Comparison of ENCODE assay signal across 27 cellular contexts in genomic region chr6:154179443-154179842, GRCh38.
"Had no signal": no experiment of that assay in that cellular context is flagged by ENCODE, and none has a peak within 500 bp of the region (broad histone marks: within the 10 kb centered on the region; RNA-seq: fewer than 3 reads in every experiment).

No MANE protein-coding gene starts in this region.

- H3K4me3 ChIP-seq: breast epithelium, MG63, SK-N-MC had no signal

- H3K27me3 Mint-ChIP-seq: activated CD8-positive, alpha-beta memory T cell treated with anti-CD3 and anti-CD28 coated beads, Interleukin-2, amount 10 ng/mL, durations not matched to agents 7 days and 5 days; activated naive CD8-positive, alpha-beta T cell treated with anti-CD3 and anti-CD28 coated beads, Interleukin-2, amount 10 ng/mL, durations not matched to agents 7 days and 5 days; activated T-cell treated with anti-CD3 and anti-CD28 coated beads, Interleukin-2, amount 50 U/mL, for 24 hours had no signal

- H3K9me3 ChIP-seq: MG63 had no signal

- ATAC-seq: activated CD8-positive, alpha-beta memory T cell treated with anti-CD3 and anti-CD28 coated beads, Interleukin-2, amount 10 ng/mL, durations not matched to agents 7 days and 5 days; Panc1; Right ventricle myocardium inferior had no signal

- H3K27ac Mint-ChIP-seq: activated CD8-positive, alpha-beta memory T cell treated with anti-CD3 and anti-CD28 coated beads, Interleukin-2, amount 10 ng/mL, durations not matched to agents 7 days and 5 days; activated naive CD8-positive, alpha-beta T cell treated with anti-CD3 and anti-CD28 coated beads, Interleukin-2, amount 10 ng/mL, durations not matched to agents 7 days and 5 days; activated T-cell treated with anti-CD3 and anti-CD28 coated beads, Interleukin-2, amount 50 U/mL, for 24 hours; activated T-helper 1 cell treated with anti-CD3 and anti-CD28 coated beads, Interleukin-12 subunit alpha, Interleukin-12 subunit beta, Interleukin-2, Interleukin-4 antibody, amounts not matched to agents 30 ng/mL and 10 ng/mL and 1 ng/mL, durations not matched to agents 14 hours and 24 hours and 36 hours had no signal

- H3K27me3 ChIP-seq: breast epithelium, MG63 had no signal

- H3K4me1 ChIP-seq: breast epithelium had no signal

- DNase-seq: activated CD4-positive, CD25-positive, alpha-beta regulatory T cell; activated CD8-positive, alpha-beta memory T cell treated with anti-CD3 and anti-CD28 coated beads, Interleukin-2, amount 10 ng/mL, durations not matched to agents 7 days and 5 days; activated effector memory CD4-positive, alpha-beta T cell treated with anti-CD3 and anti-CD28 coated beads, Interleukin-2, amount 50 U/mL, for 16 hours; activated naive CD4-positive, alpha-beta T cell treated with Interleukin-2 at 50 U/mL for 16 hours; activated naive CD8-positive, alpha-beta T cell treated with anti-CD3 and anti-CD28 coated beads, Interleukin-2, amount 10 ng/mL, durations not matched to agents 7 days and 5 days; activated T-cell treated with anti-CD3 and anti-CD28 coated beads, Interleukin-2, amount 50 U/mL, for 24 hours; aorta; caudate nucleus; MG63; MV-4-11; NCI-H1092 treated with DMSO at 0.1 percent for 48 hours; NCI-H1436; NCI-H1694 treated with DMSO at 0.1 percent for 48 hours; NCI-H2029 treated with DMSO at 0.1 percent for 48 hours; NCI-H345; NCI-H510A; NCI-H526 treated with DMSO at 0.1 percent for 48 hours; NCI-H82; OCI-M1; RPMI8226; T-helper 1 cell had no signal

- H3K36me3 ChIP-seq: breast epithelium, MG63 had no signal

- H3K4me1 Mint-ChIP-seq: activated CD8-positive, alpha-beta memory T cell treated with anti-CD3 and anti-CD28 coated beads, Interleukin-2, amount 10 ng/mL, durations not matched to agents 7 days and 5 days had no signal

- H3K27ac ChIP-seq: breast epithelium, SK-N-MC, VCaP had no signal

- H3K4me3 Mint-ChIP-seq: activated CD8-positive, alpha-beta memory T cell treated with anti-CD3 and anti-CD28 coated beads, Interleukin-2, amount 10 ng/mL, durations not matched to agents 7 days and 5 days; activated naive CD8-positive, alpha-beta T cell treated with anti-CD3 and anti-CD28 coated beads, Interleukin-2, amount 10 ng/mL, durations not matched to agents 7 days and 5 days; activated T-cell treated with anti-CD3 and anti-CD28 coated beads, Interleukin-2, amount 50 U/mL, for 24 hours; activated T-helper 1 cell treated with anti-CD3 and anti-CD28 coated beads, Interleukin-12 subunit alpha, Interleukin-12 subunit beta, Interleukin-2, Interleukin-4 antibody, amounts not matched to agents 30 ng/mL and 10 ng/mL and 1 ng/mL, durations not matched to agents 14 hours and 24 hours and 36 hours had no signal
